Comparison of ENCODE assay signal across 1 cellular context in the genomic region with DNA sequence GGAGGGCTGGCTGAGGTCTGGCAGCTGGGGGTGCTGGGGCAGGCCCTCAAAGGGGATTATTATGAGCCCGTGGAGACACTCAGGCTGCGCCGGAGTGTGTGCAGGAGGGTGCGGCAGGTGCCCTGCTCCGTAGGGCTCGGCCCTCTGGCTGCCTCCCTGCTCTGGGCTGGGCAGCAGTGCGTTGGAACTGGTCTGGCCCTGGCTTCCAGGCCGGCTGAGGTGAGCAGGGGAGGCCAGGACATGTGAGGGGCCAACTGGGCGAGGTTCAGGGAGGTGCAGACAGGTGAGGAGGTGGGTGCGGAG.
TF ChIP-seq lines count a peak whose summit lies in the region.

No MANE protein-coding gene starts in this region.

TF ChIP-seq in WTC11, 78 proteins besides CTCF, POLR2A, EP300 and RAD21 (continued from another document):
- TF ChIP-seq MLX (CRISPR knock-in tag; IDR thresholded peaks at IDR 0.05) (no peak), JAZF1 (CRISPR knock-in tag; IDR thresholded peaks at IDR 0.05) (no peak), SP1 (CRISPR knock-in tag; conservative IDR thresholded peaks at IDR 0.05) (no peak), NR3C1 (CRISPR knock-in tag; conservative IDR thresholded peaks at IDR 0.05; ENCODE audit: low read depth) (no peak)
- TF ChIP-seq, protein P1, sequence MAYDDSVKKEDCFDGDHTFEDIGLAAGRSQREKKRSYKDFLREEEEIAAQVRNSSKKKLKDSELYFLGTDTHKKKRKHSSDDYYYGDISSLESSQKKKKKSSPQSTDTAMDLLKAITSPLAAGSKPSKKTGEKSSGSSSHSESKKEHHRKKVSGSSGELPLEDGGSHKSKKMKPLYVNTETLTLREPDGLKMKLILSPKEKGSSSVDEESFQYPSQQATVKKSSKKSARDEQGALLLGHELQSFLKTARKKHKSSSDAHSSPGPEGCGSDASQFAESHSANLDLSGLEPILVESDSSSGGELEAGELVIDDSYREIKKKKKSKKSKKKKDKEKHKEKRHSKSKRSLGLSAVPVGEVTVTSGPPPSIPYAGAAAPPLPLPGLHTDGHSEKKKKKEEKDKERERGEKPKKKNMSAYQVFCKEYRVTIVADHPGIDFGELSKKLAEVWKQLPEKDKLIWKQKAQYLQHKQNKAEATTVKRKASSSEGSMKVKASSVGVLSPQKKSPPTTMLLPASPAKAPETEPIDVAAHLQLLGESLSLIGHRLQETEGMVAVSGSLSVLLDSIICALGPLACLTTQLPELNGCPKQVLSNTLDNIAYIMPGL (CRISPR knock-in tag; IDR thresholded peaks at IDR 0.05): no peak
